Comparison of ENCODE assay signal across 8 cellular contexts in genomic region chr1:58047265-58047858, GRCh38.
A peak's percentile ranks its signal among the peaks of the same experiment; 100 is the strongest.
DNase-seq lines count a peak whose midpoint lies in the region; ATAC-seq and TF ChIP-seq lines count a peak whose summit lies in the region.

No MANE protein-coding gene starts in this region.

- CTCF ChIA-PET in AG04449 (lab: Yijun Ruan, JAX): interaction anchor here (1.1 to 1.3 kb wide), 2 partner anchors 27 to 623 kb away, joined by 4 read pairs; no protein-coding TSS in a partner anchor

- no peak overlapping the region for H3K4me3 ChIP-seq in AG04449 (ENCODE audit: low read depth, low read length)

- POLR2A ChIA-PET in AG04449 (lab: Yijun Ruan, JAX): no interaction called here

- intact Hi-C loops in head of caudate nucleus (cut with DNase I): no loop called here

- ATAC-seq in HG03571 (IDR thresholded peaks at IDR 0.05; ENCODE audit: unreplicated experiment) (peak; percentile 64), HG03025 (IDR thresholded peaks at IDR 0.05; ENCODE audit: low FRiP score, unreplicated experiment) (no peak)

- DNase-seq in AG04449 (ENCODE audit: low read depth, low spot score) (no peak), G401 (ENCODE audit: low spot score) (peak; percentile 10), head of caudate nucleus (peak in 35 of 42 donors; percentile 4 to 71 (median 39)), GOT3 (lab: John Stamatoyannopoulos, UW) (no peak)
- DNase-seq in stimulated activated CD4-positive, alpha-beta T cell treated with anti-CD3 and anti-CD28 coated beads, TNF-alpha, amount 100 ng/mL, for 48 hours (ENCODE audit: low read depth in 3 of 3): peak; percentile 3 to 14 (median 3)

- H3K27ac ChIP-seq in VCaP: no peak overlapping the region

- TF ChIP-seq CTCF in AG04449 (IDR thresholded peaks at IDR 0.05; ENCODE audit: insufficient read depth, low read length, missing control alignments) (peak; percentile 71), VCaP (conservative IDR thresholded peaks at IDR 0.05) (peak; percentile 80)

- in situ Hi-C loops in G401 (cut with HindIII; ENCODE audit: low sequenced_read_pairs): no loop called here

Comparison
In these comparisons a context has a peak if more than half of its experiments do, and no peak if none do; other contexts are left out.
1. DNase-seq: peak in G401 (single experiment), head of caudate nucleus (35 of 42) and stimulated activated CD4-positive, alpha-beta T cell treated with anti-CD3 and anti-CD28 coated beads, TNF-alpha, amount 100 ng/mL, for 48 hours (3 of 3); none in AG04449 (single experiment) and GOT3 (single experiment).